In the genomic region with DNA sequence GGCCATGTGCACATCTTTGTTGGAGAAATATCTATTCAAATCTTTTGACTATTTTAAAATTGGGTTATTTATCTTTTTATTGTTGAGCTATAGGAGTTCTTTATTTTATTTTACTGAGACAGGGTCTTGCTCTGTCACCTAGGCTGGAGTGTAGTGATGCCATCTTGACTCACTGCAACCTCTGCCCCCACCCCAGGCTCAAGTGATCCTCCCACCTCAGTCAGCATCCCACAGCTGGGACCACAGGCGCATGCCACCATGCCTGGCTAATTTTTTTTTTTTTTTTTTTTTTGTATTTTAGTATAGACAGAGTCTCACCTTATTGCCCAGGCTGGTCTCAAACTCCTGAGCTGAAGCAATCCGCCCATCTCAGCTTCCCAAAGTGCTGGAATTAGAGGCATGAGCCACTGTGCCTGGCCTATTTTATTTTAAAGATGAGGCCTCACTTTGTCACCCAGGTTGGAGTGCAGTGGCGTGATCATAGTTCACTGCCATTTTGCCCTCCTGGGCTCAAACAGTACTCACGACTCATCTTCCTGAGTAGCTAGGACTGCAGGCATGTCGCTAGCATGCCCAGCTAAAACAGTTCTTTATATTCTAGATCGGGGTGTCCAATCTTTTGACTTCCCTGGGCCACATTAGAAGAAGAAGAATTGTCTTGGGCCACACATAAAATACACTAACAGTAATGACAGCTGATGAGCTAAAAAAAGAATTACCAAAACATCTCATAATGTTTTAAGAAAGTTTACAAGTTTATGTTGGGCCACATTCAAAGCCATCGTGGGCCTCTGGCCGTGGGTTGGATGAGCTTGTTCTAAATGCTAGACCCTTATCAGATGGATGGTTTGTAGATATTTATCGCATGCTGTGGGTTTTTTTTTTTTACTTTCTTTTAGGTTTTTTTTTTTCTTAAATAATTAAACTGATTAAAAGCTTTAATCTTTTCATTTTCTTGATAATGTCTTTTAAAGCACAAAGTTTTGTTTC, we compare ENCODE assay signal across 11 cellular contexts. TPM values are rescaled to one million over a fixed set of nuclear protein-coding genes. Genes with fewer than 3 reads are reported as not detected.
DNase-seq lines count a peak whose midpoint lies in the region; ATAC-seq and TF ChIP-seq lines count a peak whose summit lies in the region.
"Had no signal": no experiment of that assay in that cellular context is flagged by ENCODE, and none has a peak within 500 bp of the region (broad histone marks: within the 10 kb centered on the region; RNA-seq: fewer than 3 reads in every experiment).

No MANE protein-coding gene starts in this region.

- POLR2A ChIA-PET in activated CD8-positive, alpha-beta T cell treated with anti-CD3 and anti-CD28 coated beads, Interleukin-2, amount 10 ng/mL, durations not matched to agents 7 days and 5 days (lab: Charles Lee): interaction anchor here (0.6 to 1.7 kb wide), 5 partner anchors 12 to 790 kb away, joined by 3 to 7 read pairs (median 4); a partner anchor contains a TSS

- no peaks in the 10 kb centered on the region for H3K27me3 ChIP-seq in testis

- TF ChIP-seq CTCF in testis (IDR thresholded peaks at IDR 0.05): no peak
- TF ChIP-seq CTCF in type B pancreatic cell (conservative IDR thresholded peaks at IDR 0.05): no peak

- H3K36me3 Mint-ChIP-seq in activated CD8-positive, alpha-beta T cell treated with anti-CD3 and anti-CD28 coated beads, Interleukin-2, amount 10 ng/mL, durations not matched to agents 7 days and 5 days (ENCODE audit: low read depth): peaks cover 14% of the 10 kb centered on the region
- H3K36me3 Mint-ChIP-seq in type B pancreatic cell: peaks cover 4% of the 10 kb centered on the region

- CTCF ChIA-PET in activated CD8-positive, alpha-beta T cell treated with anti-CD3 and anti-CD28 coated beads, Interleukin-2, amount 10 ng/mL, durations not matched to agents 7 days and 5 days (lab: Charles Lee): interaction anchor here (1.0 to 4.1 kb wide), 9 partner anchors 10 to 160 kb away, joined by 3 to 28 read pairs (median 6); a partner anchor contains a TSS

- peaks cover 49% of the 10 kb centered on the region for H3K4me1 Mint-ChIP-seq in activated CD8-positive, alpha-beta T cell treated with anti-CD3 and anti-CD28 coated beads, Interleukin-2, amount 10 ng/mL, durations not matched to agents 7 days and 5 days (ENCODE audit: low read depth)
- peaks cover 27% of the 10 kb centered on the region for H3K4me1 Mint-ChIP-seq in type B pancreatic cell (ENCODE audit: unreplicated experiment)

- no peaks in the 10 kb centered on the region for H3K9me3 ChIP-seq in testis

- intact Hi-C loops in testis (cut with DNase I; ENCODE audit: low total_unique reads): no loop called here

- H3K27ac ChIP-seq in testis: peak overlapping the region; percentile 15 to 62

- WGBS in testis, 2 donors: 58 to 66% methylated on average over 9 of the region's 9 CpGs

- H3K4me3 ChIP-seq in testis: no peak overlapping the region

- TF ChIP-seq POLR2A in testis (IDR thresholded peaks at IDR 0.05): no peak

- DNase-seq in activated effector memory CD4-positive, alpha-beta T cell treated with anti-CD3 and anti-CD28 coated beads, Interleukin-2, amount 50 U/mL, for 16 hours: peak; percentile 67
- no peak for DNase-seq in activated effector memory CD4-positive, alpha-beta T cell treated with Interleukin-2 at 50 U/mL for 16 hours
- no peak for DNase-seq in activated CD8-positive, alpha-beta T cell treated with anti-CD3 and anti-CD28 coated beads, Interleukin-2, amount 10 ng/mL, durations not matched to agents 7 days and 5 days
- peak; percentile 37 for DNase-seq in glomerular visceral epithelial cell (ENCODE audit: extremely low spot score)
- DNase-seq in testis: no peak
- no peak for DNase-seq in type B pancreatic cell (ENCODE audit: extremely low spot score, unreplicated experiment)
- DNase-seq in DMS53 (lab: John Stamatoyannopoulos, UW): no peak
- DNase-seq: Karpas-422, midbrain had no signal

- no peaks in the 10 kb centered on the region for H3K9me3 Mint-ChIP-seq in activated CD8-positive, alpha-beta T cell treated with anti-CD3 and anti-CD28 coated beads, Interleukin-2, amount 10 ng/mL, durations not matched to agents 7 days and 5 days (ENCODE audit: insufficient read depth)
- H3K9me3 Mint-ChIP-seq in type B pancreatic cell: no peaks in the 10 kb centered on the region

- H3K27ac Mint-ChIP-seq in activated CD8-positive, alpha-beta T cell treated with anti-CD3 and anti-CD28 coated beads, Interleukin-2, amount 10 ng/mL, durations not matched to agents 7 days and 5 days: peak overlapping the region; percentile 53
- no peak overlapping the region for H3K27ac Mint-ChIP-seq in type B pancreatic cell
- H3K27ac Mint-ChIP-seq: B cell had no signal

- H3K4me1 ChIP-seq in testis: peaks cover 10% of the 10 kb centered on the region

- H3K27me3 Mint-ChIP-seq in activated CD8-positive, alpha-beta T cell treated with anti-CD3 and anti-CD28 coated beads, Interleukin-2, amount 10 ng/mL, durations not matched to agents 7 days and 5 days (ENCODE audit: low read depth): no peaks in the 10 kb centered on the region
- no peaks in the 10 kb centered on the region for H3K27me3 Mint-ChIP-seq in type B pancreatic cell
- H3K27me3 Mint-ChIP-seq: B cell had no signal

- H3K36me3 ChIP-seq in testis (ENCODE audit: low read depth, missing control alignments): no peaks in the 10 kb centered on the region

- H3K4me3 Mint-ChIP-seq in activated CD8-positive, alpha-beta T cell treated with anti-CD3 and anti-CD28 coated beads, Interleukin-2, amount 10 ng/mL, durations not matched to agents 7 days and 5 days: no peak overlapping the region
- H3K4me3 Mint-ChIP-seq in type B pancreatic cell: no peak overlapping the region

- ATAC-seq in activated CD8-positive, alpha-beta T cell treated with anti-CD3 and anti-CD28 coated beads, Interleukin-2, amount 10 ng/mL, durations not matched to agents 7 days and 5 days: peak; percentile 62
- no peak for ATAC-seq in GM18870 (IDR thresholded peaks at IDR 0.05; ENCODE audit: unreplicated experiment)

RNA-seq across cellular contexts. Expression of a gene that starts 13.7 kb away (rescaled TPM):
- total RNA-seq in activated CD8-positive, alpha-beta T cell treated with anti-CD3 and anti-CD28 coated beads, Interleukin-2, amount 10 ng/mL, durations not matched to agents 7 days and 5 days: 10 to 100 TPM; 17.3 to 18.0 TPM
- total RNA-seq in testis (10 to 100 TPM; 27.5 to 37.6 TPM), type B pancreatic cell (ENCODE audit: low replicate concordance) (13.1 and 14.1 TPM in 2 replicates)
- 56.6 TPM for polyA plus RNA-seq in testis (ENCODE audit: insufficient read depth, low read depth, low replicate concordance)

Comparison
In these comparisons a context has a peak if more than half of its experiments do, and no peak if none do; other contexts are left out.
1. DNase-seq: peak in activated effector memory CD4-positive, alpha-beta T cell treated with anti-CD3 and anti-CD28 coated beads, Interleukin-2, amount 50 U/mL, for 16 hours (single experiment) and glomerular visceral epithelial cell (single experiment); none in activated effector memory CD4-positive, alpha-beta T cell treated with Interleukin-2 at 50 U/mL for 16 hours (single experiment), activated CD8-positive, alpha-beta T cell treated with anti-CD3 and anti-CD28 coated beads, Interleukin-2, amount 10 ng/mL, durations not matched to agents 7 days and 5 days (single experiment), testis (single experiment), type B pancreatic cell (single experiment) and DMS53 (single experiment).